ENCODE assay signal across 1 cellular context in the genomic region with DNA sequence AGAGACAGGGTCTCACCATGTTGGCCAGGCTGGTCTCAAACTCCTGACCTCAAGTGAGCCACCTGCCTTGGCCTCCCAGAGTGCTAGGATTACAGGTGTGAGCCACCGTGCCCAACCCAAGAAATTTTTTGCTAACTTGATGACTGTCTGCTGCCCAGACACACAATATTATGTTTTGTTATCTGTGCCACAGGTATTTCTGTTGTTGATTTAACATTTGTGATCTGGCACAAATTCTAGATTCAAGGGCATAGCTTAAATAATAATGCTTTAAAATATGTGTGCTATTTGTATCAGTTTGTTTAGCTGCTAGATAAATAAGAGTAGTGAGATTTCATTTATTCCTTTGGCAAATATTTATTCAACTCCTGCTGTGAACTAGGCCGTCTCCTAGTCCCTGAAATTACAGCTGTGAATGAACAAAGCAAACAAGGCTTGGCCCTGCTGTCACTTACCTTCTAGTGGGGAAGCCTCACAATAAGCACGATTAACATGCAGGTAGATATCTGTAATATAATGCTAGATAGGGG.
A peak's percentile ranks its signal among the peaks of the same experiment; 100 is the strongest.
TF ChIP-seq lines count a peak whose summit lies in the region.

No MANE protein-coding gene starts in this region.

TF ChIP-seq in HepG2, 621 proteins besides CTCF, POLR2A, EP300 and RAD21 (continued from another document and continues in another):
- TF ChIP-seq, protein P1, sequence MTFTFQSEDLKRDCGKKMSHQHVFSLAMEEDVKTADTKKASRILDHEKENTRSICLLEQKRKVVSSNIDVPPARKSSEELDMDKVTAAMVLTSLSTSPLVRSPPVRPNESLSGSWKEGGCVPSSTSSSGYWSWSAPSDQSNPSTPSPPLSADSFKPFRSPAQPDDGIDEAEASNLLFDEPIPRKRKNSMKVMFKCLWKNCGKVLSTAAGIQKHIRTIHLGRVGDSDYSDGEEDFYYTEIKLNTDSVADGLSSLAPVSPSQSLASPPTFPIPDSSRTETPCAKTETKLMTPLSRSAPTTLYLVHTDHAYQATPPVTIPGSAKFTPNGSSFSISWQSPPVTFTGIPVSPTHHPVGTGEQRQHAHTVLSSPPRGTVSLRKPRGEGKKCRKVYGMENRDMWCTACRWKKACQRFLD (CRISPR knock-in tag; IDR thresholded peaks at IDR 0.05; ENCODE audit: borderline replicate concordance) = peak; percentile 38; the same call in 1 of the 2 replicates
- TF ChIP-seq ZMYM3 (CRISPR knock-in tag; IDR thresholded peaks at IDR 0.05) (peak; percentile 90), HNRNPK (IDR thresholded peaks at IDR 0.05; ENCODE audit: low read depth, low read length, poor library complexity, severe bottlenecking) (no peak), DNMT1 (CRISPR knock-in tag; IDR thresholded peaks at IDR 0.05) (no peak), ADNP (CRISPR knock-in tag; IDR thresholded peaks at IDR 0.05) (peak; percentile 86), MIER3 (CRISPR knock-in tag; IDR thresholded peaks at IDR 0.05; ENCODE audit: borderline replicate concordance) (peak; percentile 71; the same call in 1 of the 2 replicates), FOXK2 (IDR thresholded peaks at IDR 0.05) (no peak), ATF7 (IDR thresholded peaks at IDR 0.05) (no peak), ATF7 (CRISPR knock-in tag; IDR thresholded peaks at IDR 0.05) (no peak), CHD4 (IDR thresholded peaks at IDR 0.05; ENCODE audit: borderline replicate concordance, low read length) (0 out of 2 replicates have a peak, but pooled peaks have one; percentile 66), FOXP1 (IDR thresholded peaks at IDR 0.05) (0 out of 2 replicates have a peak, but pooled peaks have one; percentile 32), FOXP1 (CRISPR knock-in tag; IDR thresholded peaks at IDR 0.05) (peak; percentile 86), ZNF7 (CRISPR knock-in tag; IDR thresholded peaks at IDR 0.05) (peak; percentile 68), SOX13 (IDR thresholded peaks at IDR 0.05) (peak; percentile 58; the same call in 1 of the 2 replicates), SOX13 (CRISPR knock-in tag; conservative IDR thresholded peaks at IDR 0.05 in 1 of 2, IDR thresholded peaks at IDR 0.05 in 1 of 2) (peak in 1 of 2 experiments; percentile 96; a peak in 2 of 4 replicates), CREM (IDR thresholded peaks at IDR 0.05) (peak; percentile 79), CREM (CRISPR knock-in tag; IDR thresholded peaks at IDR 0.05) (no peak), KDM5A (IDR thresholded peaks at IDR 0.05; ENCODE audit: borderline replicate concordance, low read length) (no peak), PHF5A (CRISPR knock-in tag; IDR thresholded peaks at IDR 0.05; ENCODE audit: low read depth, unreplicated experiment) (no peak), ZNF530 (CRISPR knock-in tag; IDR thresholded peaks at IDR 0.05; ENCODE audit: low read depth) (no peak), MXD4 (CRISPR knock-in tag; IDR thresholded peaks at IDR 0.05) (peak; percentile 24; the same call in 1 of the 2 replicates), ZNF772 (CRISPR knock-in tag; IDR thresholded peaks at IDR 0.05) (peak; percentile 6; the same call in 1 of the 2 replicates), RNF2 (conservative IDR thresholded peaks at IDR 0.05; ENCODE audit: low read depth) (0 out of 2 replicates have a peak, but pooled peaks have one; percentile 50), ARID2 (CRISPR knock-in tag; IDR thresholded peaks at IDR 0.05; ENCODE audit: borderline replicate concordance) (no peak), ZNF629 (CRISPR knock-in tag; conservative IDR thresholded peaks at IDR 0.05) (0 out of 2 replicates have a peak, but pooled peaks have one; percentile 9), ZNF563 (CRISPR knock-in tag; IDR thresholded peaks at IDR 0.05) (no peak), ZNF782 (CRISPR knock-in tag; IDR thresholded peaks at IDR 0.05; ENCODE audit: borderline replicate concordance) (no peak), ZNF543 (CRISPR knock-in tag; IDR thresholded peaks at IDR 0.05) (peak; percentile 76), ZNF367 (CRISPR knock-in tag; IDR thresholded peaks at IDR 0.05; ENCODE audit: borderline replicate concordance) (no peak), NKX3-1 (CRISPR knock-in tag; IDR thresholded peaks at IDR 0.05) (peak; percentile 80; the same call in 1 of the 2 replicates), ZFY (CRISPR knock-in tag; IDR thresholded peaks at IDR 0.05) (0 out of 2 replicates have a peak, but pooled peaks have one; percentile 32), TBL1XR1 (IDR thresholded peaks at IDR 0.05; ENCODE audit: borderline replicate concordance, low read length, partially characterized antibody) (peak; percentile 70), ZNF326 (CRISPR knock-in tag; IDR thresholded peaks at IDR 0.05; ENCODE audit: borderline replicate concordance) (no peak), RBM39 (IDR thresholded peaks at IDR 0.05; ENCODE audit: low read depth, low read length, poor library complexity, severe bottlenecking) (no peak), CEBPG (CRISPR knock-in tag; IDR thresholded peaks at IDR 0.05) (0 out of 2 replicates have a peak, but pooled peaks have one; percentile 24)
- TF ChIP-seq, protein P2, sequence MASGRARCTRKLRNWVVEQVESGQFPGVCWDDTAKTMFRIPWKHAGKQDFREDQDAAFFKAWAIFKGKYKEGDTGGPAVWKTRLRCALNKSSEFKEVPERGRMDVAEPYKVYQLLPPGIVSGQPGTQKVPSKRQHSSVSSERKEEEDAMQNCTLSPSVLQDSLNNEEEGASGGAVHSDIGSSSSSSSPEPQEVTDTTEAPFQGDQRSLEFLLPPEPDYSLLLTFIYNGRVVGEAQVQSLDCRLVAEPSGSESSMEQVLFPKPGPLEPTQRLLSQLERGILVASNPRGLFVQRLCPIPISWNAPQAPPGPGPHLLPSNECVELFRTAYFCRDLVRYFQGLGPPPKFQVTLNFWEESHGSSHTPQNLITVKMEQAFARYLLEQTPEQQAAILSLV (CRISPR knock-in tag; IDR thresholded peaks at IDR 0.05; ENCODE audit: borderline replicate concordance) = no peak
- TF ChIP-seq, protein P3, sequence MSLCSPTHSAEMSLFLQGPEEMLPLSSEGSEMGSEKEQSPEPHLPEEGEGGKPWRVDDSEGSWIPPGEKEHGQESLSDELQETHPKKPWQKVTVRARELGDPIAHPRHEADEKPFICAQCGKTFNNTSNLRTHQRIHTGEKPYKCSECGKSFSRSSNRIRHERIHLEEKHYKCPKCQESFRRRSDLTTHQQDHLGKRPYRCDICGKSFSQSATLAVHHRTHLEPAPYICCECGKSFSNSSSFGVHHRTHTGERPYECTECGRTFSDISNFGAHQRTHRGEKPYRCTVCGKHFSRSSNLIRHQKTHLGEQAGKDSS (CRISPR knock-in tag; IDR thresholded peaks at IDR 0.05; ENCODE audit: borderline replicate concordance, low read depth) = 0 out of 2 replicates have a peak, but pooled peaks have one; percentile 33
- TF ChIP-seq, protein P4, sequence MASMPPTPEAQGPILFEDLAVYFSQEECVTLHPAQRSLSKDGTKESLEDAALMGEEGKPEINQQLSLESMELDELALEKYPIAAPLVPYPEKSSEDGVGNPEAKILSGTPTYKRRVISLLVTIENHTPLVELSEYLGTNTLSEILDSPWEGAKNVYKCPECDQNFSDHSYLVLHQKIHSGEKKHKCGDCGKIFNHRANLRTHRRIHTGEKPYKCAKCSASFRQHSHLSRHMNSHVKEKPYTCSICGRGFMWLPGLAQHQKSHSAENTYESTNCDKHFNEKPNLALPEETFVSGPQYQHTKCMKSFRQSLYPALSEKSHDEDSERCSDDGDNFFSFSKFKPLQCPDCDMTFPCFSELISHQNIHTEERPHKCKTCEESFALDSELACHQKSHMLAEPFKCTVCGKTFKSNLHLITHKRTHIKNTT (CRISPR knock-in tag; IDR thresholded peaks at IDR 0.05) = no peak
- TF ChIP-seq, protein P5, sequence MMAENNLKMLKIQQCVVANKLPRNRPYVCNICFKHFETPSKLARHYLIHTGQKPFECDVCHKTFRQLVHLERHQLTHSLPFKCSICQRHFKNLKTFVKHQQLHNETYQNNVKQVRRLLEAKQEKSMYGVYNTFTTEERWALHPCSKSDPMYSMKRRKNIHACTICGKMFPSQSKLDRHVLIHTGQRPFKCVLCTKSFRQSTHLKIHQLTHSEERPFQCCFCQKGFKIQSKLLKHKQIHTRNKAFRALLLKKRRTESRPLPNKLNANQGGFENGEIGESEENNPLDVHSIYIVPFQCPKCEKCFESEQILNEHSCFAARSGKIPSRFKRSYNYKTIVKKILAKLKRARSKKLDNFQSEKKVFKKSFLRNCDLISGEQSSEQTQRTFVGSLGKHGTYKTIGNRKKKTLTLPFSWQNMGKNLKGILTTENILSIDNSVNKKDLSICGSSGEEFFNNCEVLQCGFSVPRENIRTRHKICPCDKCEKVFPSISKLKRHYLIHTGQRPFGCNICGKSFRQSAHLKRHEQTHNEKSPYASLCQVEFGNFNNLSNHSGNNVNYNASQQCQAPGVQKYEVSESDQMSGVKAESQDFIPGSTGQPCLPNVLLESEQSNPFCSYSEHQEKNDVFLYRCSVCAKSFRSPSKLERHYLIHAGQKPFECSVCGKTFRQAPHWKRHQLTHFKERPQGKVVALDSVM (CRISPR knock-in tag; IDR thresholded peaks at IDR 0.05) = peak; percentile 51
- TF ChIP-seq, protein P6, sequence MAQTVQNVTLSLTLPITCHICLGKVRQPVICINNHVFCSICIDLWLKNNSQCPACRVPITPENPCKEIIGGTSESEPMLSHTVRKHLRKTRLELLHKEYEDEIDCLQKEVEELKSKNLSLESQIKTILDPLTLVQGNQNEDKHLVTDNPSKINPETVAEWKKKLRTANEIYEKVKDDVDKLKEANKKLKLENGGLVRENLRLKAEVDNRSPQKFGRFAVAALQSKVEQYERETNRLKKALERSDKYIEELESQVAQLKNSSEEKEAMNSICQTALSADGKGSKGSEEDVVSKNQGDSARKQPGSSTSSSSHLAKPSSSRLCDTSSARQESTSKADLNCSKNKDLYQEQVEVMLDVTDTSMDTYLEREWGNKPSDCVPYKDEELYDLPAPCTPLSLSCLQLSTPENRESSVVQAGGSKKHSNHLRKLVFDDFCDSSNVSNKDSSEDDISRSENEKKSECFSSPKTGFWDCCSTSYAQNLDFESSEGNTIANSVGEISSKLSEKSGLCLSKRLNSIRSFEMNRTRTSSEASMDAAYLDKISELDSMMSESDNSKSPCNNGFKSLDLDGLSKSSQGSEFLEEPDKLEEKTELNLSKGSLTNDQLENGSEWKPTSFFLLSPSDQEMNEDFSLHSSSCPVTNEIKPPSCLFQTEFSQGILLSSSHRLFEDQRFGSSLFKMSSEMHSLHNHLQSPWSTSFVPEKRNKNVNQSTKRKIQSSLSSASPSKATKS (CRISPR knock-in tag; IDR thresholded peaks at IDR 0.05) = no peak
- TF ChIP-seq, protein P7, sequence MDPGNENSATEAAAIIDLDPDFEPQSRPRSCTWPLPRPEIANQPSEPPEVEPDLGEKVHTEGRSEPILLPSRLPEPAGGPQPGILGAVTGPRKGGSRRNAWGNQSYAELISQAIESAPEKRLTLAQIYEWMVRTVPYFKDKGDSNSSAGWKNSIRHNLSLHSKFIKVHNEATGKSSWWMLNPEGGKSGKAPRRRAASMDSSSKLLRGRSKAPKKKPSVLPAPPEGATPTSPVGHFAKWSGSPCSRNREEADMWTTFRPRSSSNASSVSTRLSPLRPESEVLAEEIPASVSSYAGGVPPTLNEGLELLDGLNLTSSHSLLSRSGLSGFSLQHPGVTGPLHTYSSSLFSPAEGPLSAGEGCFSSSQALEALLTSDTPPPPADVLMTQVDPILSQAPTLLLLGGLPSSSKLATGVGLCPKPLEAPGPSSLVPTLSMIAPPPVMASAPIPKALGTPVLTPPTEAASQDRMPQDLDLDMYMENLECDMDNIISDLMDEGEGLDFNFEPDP (CRISPR knock-in tag; conservative IDR thresholded peaks at IDR 0.05) = no peak
- TF ChIP-seq, protein P8, sequence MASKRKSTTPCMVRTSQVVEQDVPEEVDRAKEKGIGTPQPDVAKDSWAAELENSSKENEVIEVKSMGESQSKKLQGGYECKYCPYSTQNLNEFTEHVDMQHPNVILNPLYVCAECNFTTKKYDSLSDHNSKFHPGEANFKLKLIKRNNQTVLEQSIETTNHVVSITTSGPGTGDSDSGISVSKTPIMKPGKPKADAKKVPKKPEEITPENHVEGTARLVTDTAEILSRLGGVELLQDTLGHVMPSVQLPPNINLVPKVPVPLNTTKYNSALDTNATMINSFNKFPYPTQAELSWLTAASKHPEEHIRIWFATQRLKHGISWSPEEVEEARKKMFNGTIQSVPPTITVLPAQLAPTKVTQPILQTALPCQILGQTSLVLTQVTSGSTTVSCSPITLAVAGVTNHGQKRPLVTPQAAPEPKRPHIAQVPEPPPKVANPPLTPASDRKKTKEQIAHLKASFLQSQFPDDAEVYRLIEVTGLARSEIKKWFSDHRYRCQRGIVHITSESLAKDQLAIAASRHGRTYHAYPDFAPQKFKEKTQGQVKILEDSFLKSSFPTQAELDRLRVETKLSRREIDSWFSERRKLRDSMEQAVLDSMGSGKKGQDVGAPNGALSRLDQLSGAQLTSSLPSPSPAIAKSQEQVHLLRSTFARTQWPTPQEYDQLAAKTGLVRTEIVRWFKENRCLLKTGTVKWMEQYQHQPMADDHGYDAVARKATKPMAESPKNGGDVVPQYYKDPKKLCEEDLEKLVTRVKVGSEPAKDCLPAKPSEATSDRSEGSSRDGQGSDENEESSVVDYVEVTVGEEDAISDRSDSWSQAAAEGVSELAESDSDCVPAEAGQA (IDR thresholded peaks at IDR 0.05; ENCODE audit: low read depth) = no peak
- TF ChIP-seq, protein P8 (CRISPR knock-in tag; IDR thresholded peaks at IDR 0.05; ENCODE audit: borderline replicate concordance) = peak; percentile 62; the same call in 1 of the 2 replicates
